In the genomic region with DNA sequence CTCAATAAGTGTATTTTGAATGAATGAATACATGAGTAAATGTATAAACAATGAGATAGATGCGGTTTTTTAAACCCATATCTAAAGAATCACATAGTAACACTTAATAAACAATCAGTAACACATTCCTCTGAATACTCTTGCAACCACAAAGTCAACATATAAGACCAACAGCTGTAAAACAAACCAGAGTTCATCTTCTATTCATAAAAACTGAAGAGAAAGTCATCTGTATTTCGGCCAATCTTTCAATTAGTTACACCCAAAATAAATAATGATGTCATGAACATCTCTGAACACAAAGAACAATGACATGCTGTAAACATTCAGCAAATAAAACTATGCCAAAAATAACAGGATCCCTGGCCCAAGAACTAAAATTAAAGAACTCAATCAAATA, we compare ENCODE assay signal across 17 cellular contexts. TPM values are rescaled to one million over a fixed set of nuclear protein-coding genes. Genes with fewer than 3 reads are reported as not detected.
DNase-seq lines count a peak whose midpoint lies in the region; ATAC-seq and TF ChIP-seq lines count a peak whose summit lies in the region.
"Had no signal": no experiment of that assay in that cellular context is flagged by ENCODE, and none has a peak within 500 bp of the region (broad histone marks: within the 10 kb centered on the region; RNA-seq: fewer than 3 reads in every experiment).

No MANE protein-coding gene starts in this region.

- H3K9ac ChIP-seq in mammary epithelial cell (ENCODE audit: insufficient read depth, low read length) = no peak overlapping the region
- H3K9ac ChIP-seq: BLaER1 had no signal

- H3K4me3 ChIP-seq in ACC112 (ENCODE audit: low read depth, low read length) (peak overlapping the region; percentile 5; the same call in 1 of the 2 replicates), HEK293 (ENCODE audit: low read depth, low read length) (no peak overlapping the region), mammary epithelial cell (replicated peaks in 1 of 3; ENCODE audit: insufficient read depth in 1 of 3, low read depth in 2 of 3, low read length in 3 of 3) (no peak overlapping the region), right cardiac atrium (ENCODE audit: low read length) (no peak overlapping the region)
- H3K4me3 ChIP-seq: BLaER1, sigmoid colon, SJSA1, transverse colon had no signal

- POLR2A ChIA-PET in HEK293 (lab: Yijun Ruan, JAX) = no interaction called here

- H3K27me3 ChIP-seq in ACC112 (ENCODE audit: insufficient read depth, low read length) (peaks cover 20% of the 10 kb centered on the region), mammary epithelial cell (ENCODE audit: insufficient read depth, low read length) (no peaks in the 10 kb centered on the region), right cardiac atrium (ENCODE audit: control insufficient read depth, insufficient read depth) (no peaks in the 10 kb centered on the region)
- H3K27me3 ChIP-seq: BLaER1, sigmoid colon, transverse colon had no signal

- CTCF ChIA-PET in HEK293 (lab: Yijun Ruan, JAX) = interaction anchor here (0.7 kb wide), 1 partner anchor 56 kb away, joined by 3 read pairs; no protein-coding TSS in a partner anchor
- CTCF ChIA-PET in mammary epithelial cell (lab: Charles Lee; ENCODE audit: low non-redundant PET) = no interaction called here

- no peaks in the 10 kb centered on the region for H4K20me1 ChIP-seq in mammary epithelial cell (ENCODE audit: insufficient read depth, low read length)
- H4K20me1 ChIP-seq: BLaER1 had no signal

- no peak overlapping the region for H2AFZ ChIP-seq in ACC112 (ENCODE audit: low read length, unreplicated experiment)
- no peak overlapping the region for H2AFZ ChIP-seq in mammary epithelial cell (ENCODE audit: low read depth, low read length)

- no peak overlapping the region for H3K4me2 ChIP-seq in mammary epithelial cell (ENCODE audit: insufficient read depth, low read depth, low read length)
- H3K4me2 ChIP-seq: BLaER1 had no signal

- BruUV-seq in mammary epithelial cell (replicated peaks; lab: Mats Ljungman, UMichigan) = no TSS peak

- intact Hi-C loops in mammary epithelial cell (cut with micrococcal nuclease) (no loop called here), right cardiac atrium (cut with DNase I) (loop anchor here in 2 of 4 donors (5.0 kb wide), 1 partner anchor 62 kb away; no protein-coding TSS in a partner anchor)

- H3K9me3 ChIP-seq in HEK293 (ENCODE audit: control insufficient read depth, insufficient read depth, low read depth, low read length) = no peaks in the 10 kb centered on the region
- H3K9me3 ChIP-seq in mammary epithelial cell (replicated peaks; ENCODE audit: insufficient read depth, low read length) = no peaks in the 10 kb centered on the region
- no peaks in the 10 kb centered on the region for H3K9me3 ChIP-seq in right cardiac atrium (ENCODE audit: control insufficient read depth, low read length)
- H3K9me3 ChIP-seq: BLaER1, sigmoid colon, SJSA1, transverse colon had no signal

- in situ Hi-C loops in mammary epithelial cell (cut with MboI; ENCODE audit: low sequenced_read_pairs in 2 of 2) = loop anchor here (25.0 kb wide), 3 partner anchors 157 to 957 kb away; no protein-coding TSS in a partner anchor

- H3K4me1 ChIP-seq in ACC112 (ENCODE audit: control insufficient read depth, insufficient read depth, low read length, unreplicated experiment) (peaks cover 28% of the 10 kb centered on the region), HEK293 (ENCODE audit: control insufficient read depth, insufficient read depth, low read length) (0 out of 2 replicates have a peak, but pooled peaks cover 2% of the 10 kb centered on the region), mammary epithelial cell (ENCODE audit: insufficient read depth, low read length) (no peaks in the 10 kb centered on the region), right cardiac atrium (ENCODE audit: control insufficient read depth, insufficient read depth, low read length) (peaks cover 4% of the 10 kb centered on the region)
- H3K4me1 ChIP-seq: BLaER1, sigmoid colon, transverse colon had no signal

- H3K36me3 ChIP-seq in ACC112 (ENCODE audit: insufficient read depth, low read length) = no peaks in the 10 kb centered on the region
- no peaks in the 10 kb centered on the region for H3K36me3 ChIP-seq in HEK293 (ENCODE audit: control insufficient read depth in 2 of 2, insufficient read depth in 1 of 2, low read length in 2 of 2)
- no peaks in the 10 kb centered on the region for H3K36me3 ChIP-seq in mammary epithelial cell (ENCODE audit: insufficient read depth, low read length)
- H3K36me3 ChIP-seq: BLaER1, sigmoid colon, SJSA1, transverse colon had no signal

- ATAC-seq in right cardiac atrium (peak; percentile 29 to 56), HG02970 (IDR thresholded peaks at IDR 0.05; ENCODE audit: low FRiP score, unreplicated experiment) (no peak), GM21786 (IDR thresholded peaks at IDR 0.05; ENCODE audit: unreplicated experiment) (no peak)
- no peak for ATAC-seq in stimulated activated naive CD8-positive, alpha-beta T cell treated with anti-CD3 and anti-CD28 coated beads, Interleukin-15, Interleukin-2, amounts not matched to agents 100 U/mL and 50 U/mL, for 24 hours

- peak; percentile 67 for DNase-seq in mammary epithelial cell
- no peak for DNase-seq in right cardiac atrium
- no peak for DNase-seq in stimulated activated naive CD8-positive, alpha-beta T cell treated with anti-CD3 and anti-CD28 coated beads, Interleukin-15, Interleukin-2, amounts not matched to agents 100 U/mL and 50 U/mL, for 24 hours
- DNase-seq in iPS-NIHi7 (ENCODE audit: extremely low spot score) = no peak
- DNase-seq: activated CD8-positive, alpha-beta memory T cell treated with anti-CD3 and anti-CD28 coated beads, Interleukin-2, amount 50 U/mL, for 48 hours; activated naive CD8-positive, alpha-beta T cell treated with anti-CD3 and anti-CD28 coated beads, Interleukin-2, amount 10 ng/mL, durations not matched to agents 7 days and 5 days; effector CD8-positive, alpha-beta T cell; NCI-H1092; NCI-H526; sigmoid colon; transverse colon had no signal

- dilution Hi-C loops in mammary epithelial cell (cut with HindIII; ENCODE audit: low sequenced_read_pairs) = no loop called here

- H3K27ac ChIP-seq in ACC112 (ENCODE audit: low read depth, low read length) = 0 out of 2 replicates have a peak overlapping the region, but pooled peaks have one; percentile 33
- H3K27ac ChIP-seq in HEK293 (ENCODE audit: extremely low read depth, low read depth, low read length) = no peak overlapping the region
- no peak overlapping the region for H3K27ac ChIP-seq in mammary epithelial cell (ENCODE audit: insufficient read depth, low read depth, low read length)
- H3K27ac ChIP-seq in right cardiac atrium (ENCODE audit: low read length) = no peak overlapping the region
- H3K27ac ChIP-seq: BLaER1, sigmoid colon, SJSA1, transverse colon had no signal

- WGBS in mammary epithelial cell (ENCODE audit: low coverage, missing lambda C conversion rate) = 0% methylated on average over 2 of the region's 2 CpGs
- WGBS in right cardiac atrium = 35% methylated on average over 2 of the region's 2 CpGs

- H3K79me2 ChIP-seq in ACC112 (ENCODE audit: control insufficient read depth, insufficient read depth, low read length, unreplicated experiment) = no peaks in the 10 kb centered on the region
- no peaks in the 10 kb centered on the region for H3K79me2 ChIP-seq in mammary epithelial cell (ENCODE audit: insufficient read depth, low read length)

- TF ChIP-seq CTCF in HEK293 (tag by site-specific recombination; IDR thresholded peaks at IDR 0.05) = no peak
- no peak for TF ChIP-seq CTCF in mammary epithelial cell (conservative IDR thresholded peaks at IDR 0.05 in 1 of 2, IDR thresholded peaks at IDR 0.05 in 1 of 2; ENCODE audit: extremely low read depth in 1 of 2, insufficient read depth in 1 of 2, low read depth in 1 of 2, low read length in 2 of 2)

TF ChIP-seq in HEK293, 187 proteins besides CTCF, POLR2A, EP300 and RAD21 (continues in another document):
- TF ChIP-seq ZNF335 (tag by site-specific recombination; conservative IDR thresholded peaks at IDR 0.05) (no peak), ZNF571 (tag by site-specific recombination; IDR thresholded peaks at IDR 0.05) (no peak), ZNF362 (tag by site-specific recombination; IDR thresholded peaks at IDR 0.05) (peak; percentile 56; the same call in 1 of the 2 replicates), WT1 (tag by site-specific recombination; IDR thresholded peaks at IDR 0.05) (no peak), ZNF146 (tag by site-specific recombination; IDR thresholded peaks at IDR 0.05) (no peak)
- TF ChIP-seq, protein P1, sequence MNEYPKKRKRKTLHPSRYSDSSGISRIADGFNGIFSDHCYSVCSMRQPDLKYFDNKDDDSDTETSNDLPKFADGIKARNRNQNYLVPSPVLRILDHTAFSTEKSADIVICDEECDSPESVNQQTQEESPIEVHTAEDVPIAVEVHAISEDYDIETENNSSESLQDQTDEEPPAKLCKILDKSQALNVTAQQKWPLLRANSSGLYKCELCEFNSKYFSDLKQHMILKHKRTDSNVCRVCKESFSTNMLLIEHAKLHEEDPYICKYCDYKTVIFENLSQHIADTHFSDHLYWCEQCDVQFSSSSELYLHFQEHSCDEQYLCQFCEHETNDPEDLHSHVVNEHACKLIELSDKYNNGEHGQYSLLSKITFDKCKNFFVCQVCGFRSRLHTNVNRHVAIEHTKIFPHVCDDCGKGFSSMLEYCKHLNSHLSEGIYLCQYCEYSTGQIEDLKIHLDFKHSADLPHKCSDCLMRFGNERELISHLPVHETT (tag by site-specific recombination; IDR thresholded peaks at IDR 0.05) = 0 out of 2 replicates have a peak, but pooled peaks have one; percentile 35
- TF ChIP-seq, protein P2, sequence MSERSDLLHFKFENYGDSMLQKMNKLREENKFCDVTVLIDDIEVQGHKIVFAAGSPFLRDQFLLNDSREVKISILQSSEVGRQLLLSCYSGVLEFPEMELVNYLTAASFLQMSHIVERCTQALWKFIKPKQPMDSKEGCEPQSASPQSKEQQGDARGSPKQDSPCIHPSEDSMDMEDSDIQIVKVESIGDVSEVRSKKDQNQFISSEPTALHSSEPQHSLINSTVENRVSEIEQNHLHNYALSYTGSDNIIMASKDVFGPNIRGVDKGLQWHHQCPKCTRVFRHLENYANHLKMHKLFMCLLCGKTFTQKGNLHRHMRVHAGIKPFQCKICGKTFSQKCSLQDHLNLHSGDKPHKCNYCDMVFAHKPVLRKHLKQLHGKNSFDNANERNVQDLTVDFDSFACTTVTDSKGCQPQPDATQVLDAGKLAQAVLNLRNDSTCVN (tag by site-specific recombination; optimal IDR thresholded peaks at IDR 0.05) = no peak

RNA-seq across cellular contexts. Expression of gene ARMH4, which starts 47.2 kb away (rescaled TPM):
- total RNA-seq in mammary epithelial cell (1 to 10 TPM; 1.5 to 3.3 TPM), right cardiac atrium (1 to 10 TPM; 5.4 to 9.9 (median 8.4) TPM)
- polyA plus RNA-seq in mammary epithelial cell (0.46 TPM), right cardiac atrium (2.1 TPM)
- 13.6 TPM for polyA minus RNA-seq in mammary epithelial cell
- total RNA-seq: activated naive CD8-positive, alpha-beta T cell treated with anti-CD3 and anti-CD28 coated beads, Interleukin-2, amount 10 ng/mL, durations not matched to agents 7 days and 5 days had no signal

Comparison
In these comparisons a context has a peak if more than half of its experiments do, and no peak if none do; other contexts are left out.
1. ATAC-seq: peak in right cardiac atrium (2 of 2); none in stimulated activated naive CD8-positive, alpha-beta T cell treated with anti-CD3 and anti-CD28 coated beads, Interleukin-15, Interleukin-2, amounts not matched to agents 100 U/mL and 50 U/mL, for 24 hours (single experiment), HG02970 (single experiment) and GM21786 (single experiment).